Comparison of ENCODE assay signal across 2 cellular contexts in the genomic region with DNA sequence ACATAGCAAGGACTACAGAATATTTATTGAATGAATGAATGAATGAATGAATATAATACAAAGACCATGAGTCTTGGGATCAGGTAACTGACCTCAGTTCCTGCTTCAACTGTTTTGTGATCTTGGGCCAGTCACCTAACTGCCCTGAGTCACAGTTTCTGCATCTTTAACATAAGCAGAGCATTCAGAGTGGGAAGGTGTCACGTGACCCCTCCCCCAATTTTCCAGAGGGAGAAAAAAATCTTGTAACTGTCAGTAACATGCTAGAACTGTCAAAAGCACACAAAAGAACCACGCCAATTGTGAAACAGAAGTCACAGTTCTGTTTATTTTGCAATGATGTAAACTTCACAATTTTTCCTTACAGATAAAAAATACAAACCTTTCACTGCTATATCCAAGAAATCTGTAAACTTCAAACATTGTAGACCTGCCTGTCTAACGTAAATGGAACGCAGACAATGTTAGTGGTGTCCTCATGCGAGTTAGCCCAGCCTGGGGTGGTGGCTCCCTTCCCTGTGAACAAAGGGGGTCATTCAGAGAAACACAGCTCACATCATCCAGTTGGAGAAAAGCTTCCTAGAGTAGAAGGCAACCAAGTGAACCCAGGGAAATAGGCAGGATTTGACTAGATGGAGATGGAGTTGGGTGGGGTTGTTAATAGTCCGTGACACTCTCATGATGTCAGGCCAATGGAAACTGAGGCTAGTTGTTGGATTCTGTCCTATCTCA.
TF ChIP-seq lines count a peak whose summit lies in the region.

No MANE protein-coding gene starts in this region.

TF ChIP-seq in A549, 52 proteins besides CTCF, POLR2A, EP300 and RAD21 (continued from another document):
- TF ChIP-seq, protein P1, sequence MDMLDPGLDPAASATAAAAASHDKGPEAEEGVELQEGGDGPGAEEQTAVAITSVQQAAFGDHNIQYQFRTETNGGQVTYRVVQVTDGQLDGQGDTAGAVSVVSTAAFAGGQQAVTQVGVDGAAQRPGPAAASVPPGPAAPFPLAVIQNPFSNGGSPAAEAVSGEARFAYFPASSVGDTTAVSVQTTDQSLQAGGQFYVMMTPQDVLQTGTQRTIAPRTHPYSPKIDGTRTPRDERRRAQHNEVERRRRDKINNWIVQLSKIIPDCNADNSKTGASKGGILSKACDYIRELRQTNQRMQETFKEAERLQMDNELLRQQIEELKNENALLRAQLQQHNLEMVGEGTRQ (IDR thresholded peaks at IDR 0.05), result peak; percentile 24; the same call in 1 of the 2 replicates

TF ChIP-seq in SK-N-SH, 30 proteins besides CTCF, POLR2A, EP300 and RAD21 (continued from another document):
- TF ChIP-seq, protein P2, sequence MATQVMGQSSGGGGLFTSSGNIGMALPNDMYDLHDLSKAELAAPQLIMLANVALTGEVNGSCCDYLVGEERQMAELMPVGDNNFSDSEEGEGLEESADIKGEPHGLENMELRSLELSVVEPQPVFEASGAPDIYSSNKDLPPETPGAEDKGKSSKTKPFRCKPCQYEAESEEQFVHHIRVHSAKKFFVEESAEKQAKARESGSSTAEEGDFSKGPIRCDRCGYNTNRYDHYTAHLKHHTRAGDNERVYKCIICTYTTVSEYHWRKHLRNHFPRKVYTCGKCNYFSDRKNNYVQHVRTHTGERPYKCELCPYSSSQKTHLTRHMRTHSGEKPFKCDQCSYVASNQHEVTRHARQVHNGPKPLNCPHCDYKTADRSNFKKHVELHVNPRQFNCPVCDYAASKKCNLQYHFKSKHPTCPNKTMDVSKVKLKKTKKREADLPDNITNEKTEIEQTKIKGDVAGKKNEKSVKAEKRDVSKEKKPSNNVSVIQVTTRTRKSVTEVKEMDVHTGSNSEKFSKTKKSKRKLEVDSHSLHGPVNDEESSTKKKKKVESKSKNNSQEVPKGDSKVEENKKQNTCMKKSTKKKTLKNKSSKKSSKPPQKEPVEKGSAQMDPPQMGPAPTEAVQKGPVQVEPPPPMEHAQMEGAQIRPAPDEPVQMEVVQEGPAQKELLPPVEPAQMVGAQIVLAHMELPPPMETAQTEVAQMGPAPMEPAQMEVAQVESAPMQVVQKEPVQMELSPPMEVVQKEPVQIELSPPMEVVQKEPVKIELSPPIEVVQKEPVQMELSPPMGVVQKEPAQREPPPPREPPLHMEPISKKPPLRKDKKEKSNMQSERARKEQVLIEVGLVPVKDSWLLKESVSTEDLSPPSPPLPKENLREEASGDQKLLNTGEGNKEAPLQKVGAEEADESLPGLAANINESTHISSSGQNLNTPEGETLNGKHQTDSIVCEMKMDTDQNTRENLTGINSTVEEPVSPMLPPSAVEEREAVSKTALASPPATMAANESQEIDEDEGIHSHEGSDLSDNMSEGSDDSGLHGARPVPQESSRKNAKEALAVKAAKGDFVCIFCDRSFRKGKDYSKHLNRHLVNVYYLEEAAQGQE (IDR thresholded peaks at IDR 0.05; ENCODE audit: low read depth, low read length), result no peak
- TF ChIP-seq JUND (IDR thresholded peaks at IDR 0.05) (no peak), RXRA (IDR thresholded peaks at IDR 0.05; ENCODE audit: borderline replicate concordance, low read depth) (no peak), MXI1 (IDR thresholded peaks at IDR 0.05; ENCODE audit: low read depth, low read length) (no peak), RFX5 (IDR thresholded peaks at IDR 0.05; ENCODE audit: low read length) (no peak), POLR2AphosphoS5 (IDR thresholded peaks at IDR 0.05; ENCODE audit: low read depth, low read length) (no peak), SIN3A (IDR thresholded peaks at IDR 0.05; ENCODE audit: borderline replicate concordance, low read depth, low read length) (no peak), CHD2 (IDR thresholded peaks at IDR 0.05; ENCODE audit: low read length, partially characterized antibody) (no peak)
- TF ChIP-seq, protein P3, sequence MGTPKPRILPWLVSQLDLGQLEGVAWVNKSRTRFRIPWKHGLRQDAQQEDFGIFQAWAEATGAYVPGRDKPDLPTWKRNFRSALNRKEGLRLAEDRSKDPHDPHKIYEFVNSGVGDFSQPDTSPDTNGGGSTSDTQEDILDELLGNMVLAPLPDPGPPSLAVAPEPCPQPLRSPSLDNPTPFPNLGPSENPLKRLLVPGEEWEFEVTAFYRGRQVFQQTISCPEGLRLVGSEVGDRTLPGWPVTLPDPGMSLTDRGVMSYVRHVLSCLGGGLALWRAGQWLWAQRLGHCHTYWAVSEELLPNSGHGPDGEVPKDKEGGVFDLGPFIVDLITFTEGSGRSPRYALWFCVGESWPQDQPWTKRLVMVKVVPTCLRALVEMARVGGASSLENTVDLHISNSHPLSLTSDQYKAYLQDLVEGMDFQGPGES (IDR thresholded peaks at IDR 0.05; ENCODE audit: low read depth, low read length), result no peak
- TF ChIP-seq, protein P4, sequence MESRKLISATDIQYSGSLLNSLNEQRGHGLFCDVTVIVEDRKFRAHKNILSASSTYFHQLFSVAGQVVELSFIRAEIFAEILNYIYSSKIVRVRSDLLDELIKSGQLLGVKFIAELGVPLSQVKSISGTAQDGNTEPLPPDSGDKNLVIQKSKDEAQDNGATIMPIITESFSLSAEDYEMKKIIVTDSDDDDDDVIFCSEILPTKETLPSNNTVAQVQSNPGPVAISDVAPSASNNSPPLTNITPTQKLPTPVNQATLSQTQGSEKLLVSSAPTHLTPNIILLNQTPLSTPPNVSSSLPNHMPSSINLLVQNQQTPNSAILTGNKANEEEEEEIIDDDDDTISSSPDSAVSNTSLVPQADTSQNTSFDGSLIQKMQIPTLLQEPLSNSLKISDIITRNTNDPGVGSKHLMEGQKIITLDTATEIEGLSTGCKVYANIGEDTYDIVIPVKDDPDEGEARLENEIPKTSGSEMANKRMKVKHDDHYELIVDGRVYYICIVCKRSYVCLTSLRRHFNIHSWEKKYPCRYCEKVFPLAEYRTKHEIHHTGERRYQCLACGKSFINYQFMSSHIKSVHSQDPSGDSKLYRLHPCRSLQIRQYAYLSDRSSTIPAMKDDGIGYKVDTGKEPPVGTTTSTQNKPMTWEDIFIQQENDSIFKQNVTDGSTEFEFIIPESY (IDR thresholded peaks at IDR 0.05; ENCODE audit: borderline replicate concordance, low read depth), result no peak
